9 cellular contexts compared by ENCODE assay signal in the genomic region with DNA sequence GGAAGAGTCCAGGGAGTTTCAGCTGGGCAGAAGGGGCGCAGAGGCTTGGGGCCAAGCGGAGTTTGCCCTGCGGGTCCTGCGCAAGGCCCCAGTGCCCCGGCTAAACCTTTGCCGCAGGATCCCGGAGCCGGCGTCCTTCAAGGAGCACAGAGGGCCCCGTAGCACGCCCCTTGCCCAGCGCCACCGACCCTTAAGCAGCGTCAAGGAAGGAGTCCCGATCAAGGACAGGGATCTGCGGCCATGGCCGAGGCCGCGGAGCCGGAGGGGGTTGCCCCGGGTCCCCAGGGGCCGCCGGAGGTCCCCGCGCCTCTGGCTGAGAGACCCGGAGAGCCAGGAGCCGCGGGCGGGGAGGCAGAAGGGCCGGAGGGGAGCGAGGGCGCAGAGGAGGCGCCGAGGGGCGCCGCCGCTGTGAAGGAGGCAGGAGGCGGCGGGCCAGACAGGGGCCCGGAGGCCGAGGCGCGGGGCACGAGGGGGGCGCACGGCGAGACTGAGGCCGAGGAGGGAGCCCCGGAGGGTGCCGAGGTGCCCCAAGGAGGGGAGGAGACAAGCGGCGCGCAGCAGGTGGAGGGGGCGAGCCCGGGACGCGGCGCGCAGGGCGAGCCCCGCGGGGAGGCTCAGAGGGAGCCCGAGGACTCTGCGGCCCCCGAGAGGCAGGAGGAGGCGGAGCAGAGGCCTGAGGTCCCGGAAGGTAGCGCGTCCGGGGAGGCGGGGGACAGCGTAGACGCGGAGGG. TPM values are rescaled to one million over a fixed set of nuclear protein-coding genes. Genes with fewer than 3 reads are reported as not detected.
DNase-seq lines count a peak whose midpoint lies in the region; ATAC-seq lines count a peak whose summit lies in the region.
"Had no signal": no experiment of that assay in that cellular context is flagged by ENCODE, and none has a peak within 500 bp of the region (broad histone marks: within the 10 kb centered on the region; RNA-seq: fewer than 3 reads in every experiment).

No MANE protein-coding gene starts in this region.

- H3K9me3 Mint-ChIP-seq in activated CD4-positive, alpha-beta T cell treated with anti-CD3 and anti-CD28 coated beads, Interleukin-2, amount 10 ng/mL, durations not matched to agents 24 days and 14 days, result no peaks in the 10 kb centered on the region
- no peaks in the 10 kb centered on the region for H3K9me3 Mint-ChIP-seq in T-helper 2 cell treated with Interferon-gamma antibody and Interleukin-4, amounts not matched to agents 5 μg/mL and 100 μg/mL, for 36 hours
- H3K9me3 Mint-ChIP-seq: CD4-positive, alpha-beta memory T cell had no signal

- ATAC-seq in left cardiac atrium (peak; percentile 62 to 71), HG03469 (IDR thresholded peaks at IDR 0.05; ENCODE audit: unreplicated experiment) (no peak)

- intact Hi-C loops in activated CD4-positive, alpha-beta T cell treated with anti-CD3 and anti-CD28 coated beads, Interleukin-2, amount 10 ng/mL, durations not matched to agents 24 days and 14 days (cut with micrococcal nuclease), result no loop called here
- intact Hi-C loops in left cardiac atrium (cut with DNase I), result no loop called here

- H3K4me3 ChIP-seq in skin epidermis, result peak overlapping the region; percentile 28 to 41 (median 32)

- peak overlapping the region; percentile 55 for H3K4me3 Mint-ChIP-seq in activated CD4-positive, alpha-beta T cell treated with anti-CD3 and anti-CD28 coated beads, Interleukin-2, amount 10 ng/mL, durations not matched to agents 24 days and 14 days
- H3K4me3 Mint-ChIP-seq in T-helper 2 cell treated with Interferon-gamma antibody and Interleukin-4, amounts not matched to agents 5 μg/mL and 100 μg/mL, for 36 hours, result peak overlapping the region; percentile 57

- H3K27ac Mint-ChIP-seq in activated CD4-positive, alpha-beta T cell treated with anti-CD3 and anti-CD28 coated beads, Interleukin-2, amount 10 ng/mL, durations not matched to agents 24 days and 14 days, result no peak overlapping the region
- no peak overlapping the region for H3K27ac Mint-ChIP-seq in T-helper 2 cell treated with Interferon-gamma antibody and Interleukin-4, amounts not matched to agents 5 μg/mL and 100 μg/mL, for 36 hours
- H3K27ac Mint-ChIP-seq: CD4-positive, alpha-beta memory T cell had no signal

- H3K27ac ChIP-seq in skin epidermis, result peak overlapping the region in 14 of 21 experiments; percentile 4 to 91 (median 54)

- H3K4me1 Mint-ChIP-seq in activated CD4-positive, alpha-beta T cell treated with anti-CD3 and anti-CD28 coated beads, Interleukin-2, amount 10 ng/mL, durations not matched to agents 24 days and 14 days, result peaks cover 3% of the 10 kb centered on the region
- H3K4me1 Mint-ChIP-seq in T-helper 2 cell treated with Interferon-gamma antibody and Interleukin-4, amounts not matched to agents 5 μg/mL and 100 μg/mL, for 36 hours (ENCODE audit: low read depth), result peaks cover 6% of the 10 kb centered on the region

- peak; percentile 67 for DNase-seq in activated CD4-positive, alpha-beta T cell treated with anti-CD3 and anti-CD28 coated beads, Interleukin-2, amount 10 ng/mL, durations not matched to agents 24 days and 14 days
- DNase-seq in activated CD4-positive, alpha-beta T cell treated with anti-CD3 and anti-CD28 coated beads for 1 hour, result no peak
- no peak for DNase-seq in T-helper 2 cell treated with Interferon-gamma antibody and Interleukin-4, amounts not matched to agents 5 μg/mL and 100 μg/mL, for 36 hours (ENCODE audit: low spot score)
- DNase-seq in left cardiac atrium (no peak), NCI-H1694 treated with DMSO at 0.1 percent for 48 hours (lab: John Stamatoyannopoulos, UW) (no peak), NCI-H1436 (lab: John Stamatoyannopoulos, UW) (no peak)

- no peaks in the 10 kb centered on the region for H3K36me3 Mint-ChIP-seq in activated CD4-positive, alpha-beta T cell treated with anti-CD3 and anti-CD28 coated beads, Interleukin-2, amount 10 ng/mL, durations not matched to agents 24 days and 14 days (ENCODE audit: low read depth)
- no peaks in the 10 kb centered on the region for H3K36me3 Mint-ChIP-seq in T-helper 2 cell treated with Interferon-gamma antibody and Interleukin-4, amounts not matched to agents 5 μg/mL and 100 μg/mL, for 36 hours (ENCODE audit: low read depth)
- H3K36me3 Mint-ChIP-seq: CD4-positive, alpha-beta memory T cell had no signal

- peaks cover 68% of the 10 kb centered on the region for H3K27me3 Mint-ChIP-seq in activated CD4-positive, alpha-beta T cell treated with anti-CD3 and anti-CD28 coated beads, Interleukin-2, amount 10 ng/mL, durations not matched to agents 24 days and 14 days
- peaks cover 63% of the 10 kb centered on the region for H3K27me3 Mint-ChIP-seq in T-helper 2 cell treated with Interferon-gamma antibody and Interleukin-4, amounts not matched to agents 5 μg/mL and 100 μg/mL, for 36 hours (ENCODE audit: low read depth)

RNA-seq across cellular contexts. Expression of gene CLIC6, which starts 0.5 kb away (rescaled TPM):
- total RNA-seq in activated CD4-positive, alpha-beta T cell treated with anti-CD3 and anti-CD28 coated beads, Interleukin-2, amount 10 ng/mL, durations not matched to agents 24 days and 14 days, result not detected in 2 replicates
- 1 to 10 TPM; 4.8 to 9.3 TPM for total RNA-seq in left cardiac atrium

RNA-seq across cellular contexts. Expression of gene RCAN1, which starts 54.4 kb away (rescaled TPM):
- total RNA-seq in activated CD4-positive, alpha-beta T cell treated with anti-CD3 and anti-CD28 coated beads, Interleukin-2, amount 10 ng/mL, durations not matched to agents 24 days and 14 days, result 15.7 and 17.6 TPM in 2 replicates
- total RNA-seq in left cardiac atrium, result 10 to 100 TPM; 34.8 to 35.3 TPM
